ENCODE assay signal across 8 cellular contexts in the genomic region with DNA sequence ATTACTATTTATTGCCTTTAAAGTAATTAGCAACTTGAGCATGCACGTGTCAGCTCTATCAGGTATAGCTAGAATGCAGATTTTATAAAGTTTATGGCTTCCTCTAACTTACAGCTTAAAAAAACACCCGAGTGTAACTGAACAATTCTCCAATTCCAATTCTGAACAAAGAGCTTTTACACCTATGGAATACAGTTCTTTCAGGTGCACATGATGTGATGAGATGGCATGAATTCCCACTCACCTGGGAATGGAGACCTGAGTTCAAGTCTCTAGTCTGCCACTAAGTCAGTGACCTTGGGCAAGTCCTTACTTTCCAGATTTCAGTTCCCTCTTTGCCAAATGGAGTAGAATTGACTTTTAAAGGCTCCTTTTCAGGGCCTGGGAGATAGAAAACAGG. TPM values are rescaled to one million over a fixed set of nuclear protein-coding genes. Genes with fewer than 3 reads are reported as not detected.
A peak's percentile ranks its signal among the peaks of the same experiment; 100 is the strongest.
DNase-seq lines count a peak whose midpoint lies in the region; TF ChIP-seq lines count a peak whose summit lies in the region.

No MANE protein-coding gene starts in this region.

- H3K4me1 ChIP-seq in BE2C = peaks cover 3% of the 10 kb centered on the region

- DNase-seq in BE2C = no peak
- DNase-seq in choroid plexus epithelial cell (ENCODE audit: low read depth) = peak; percentile 23
- peak; percentile 12 for DNase-seq in myocyte (ENCODE audit: low read depth)
- DNase-seq in SW 1271 (lab: John Stamatoyannopoulos, UW) = no peak
- DNase-seq in stimulated activated CD4-positive, alpha-beta T cell treated with anti-CD3 and anti-CD28 coated beads, Interleukin-15, amount 100 ng/mL, for 24 hours = no peak
- DNase-seq in DMS79 (lab: John Stamatoyannopoulos, UW) = no peak
- DNase-seq in kidney tubule cell (ENCODE audit: low spot score) = no peak

- TF ChIP-seq CTCF in BE2C (IDR thresholded peaks at IDR 0.05; ENCODE audit: low read depth, low read length) (no peak), choroid plexus epithelial cell (conservative IDR thresholded peaks at IDR 0.05; ENCODE audit: low read depth, low read length) (no peak)

- peaks cover 37% of the 10 kb centered on the region for H3K36me3 ChIP-seq in BE2C
- peaks cover 40% of the 10 kb centered on the region for H3K36me3 ChIP-seq in KOPT-K1 (ENCODE audit: insufficient read depth, low read length)

- H3K27ac ChIP-seq in KOPT-K1 (ENCODE audit: low read depth, low read length, poor library complexity, severe bottlenecking) = peak overlapping the region; percentile 90

- peak overlapping the region; percentile 79 for H3K4me3 ChIP-seq in BE2C (ENCODE audit: low read depth, low read length)
- peak overlapping the region; percentile 81 for H3K4me3 ChIP-seq in choroid plexus epithelial cell (ENCODE audit: low read depth, low read length)

- no peaks in the 10 kb centered on the region for H3K9me3 ChIP-seq in BE2C
- no peaks in the 10 kb centered on the region for H3K9me3 ChIP-seq in KOPT-K1 (ENCODE audit: insufficient read depth, low read length, poor library complexity, severe bottlenecking)

- no peaks in the 10 kb centered on the region for H3K27me3 ChIP-seq in BE2C

RNA-seq across cellular contexts. Expression of a gene that starts 1.8 kb away (rescaled TPM):
- polyA plus RNA-seq in BE2C (2012; ENCODE audit: insufficient read depth, insufficient read length, low read depth) = 50.6 TPM
- 139 and 182 TPM in 2 replicates for total RNA-seq in myocyte
- 145 TPM for polyA plus RNA-seq in myocyte (2012)

Comparison
In these comparisons a context has a peak if more than half of its experiments do, and no peak if none do; other contexts are left out.
1. DNase-seq: peak in choroid plexus epithelial cell (single experiment) and myocyte (single experiment); none in BE2C (single experiment), SW 1271 (0 of 2), stimulated activated CD4-positive, alpha-beta T cell treated with anti-CD3 and anti-CD28 coated beads, Interleukin-15, amount 100 ng/mL, for 24 hours (single experiment), DMS79 (single experiment) and kidney tubule cell (single experiment).